Comparison of ENCODE assay signal across 25 cellular contexts in genomic region chr9:113661074-113661473, GRCh38.
"Had no signal": no experiment of that assay in that cellular context is flagged by ENCODE, and none has a peak within 500 bp of the region (broad histone marks: within the 10 kb centered on the region; RNA-seq: fewer than 3 reads in every experiment).

No MANE protein-coding gene starts in this region.

- ATAC-seq: activated CD4-positive, alpha-beta T cell treated with anti-CD3 and anti-CD28 coated beads for 36 hours; activated CD8-positive, alpha-beta memory T cell treated with anti-CD3 and anti-CD28 coated beads, Interleukin-2, amount 10 ng/mL, durations not matched to agents 7 days and 5 days; activated CD8-positive, alpha-beta T cell treated with anti-CD3 and anti-CD28 coated beads, Interleukin-2, amount 10 ng/mL, durations not matched to agents 7 days and 5 days; activated naive CD4-positive, alpha-beta T cell treated with anti-CD3 and anti-CD28 coated beads, Interleukin-2, amount 50 U/mL, for 72 hours; activated T-cell treated with anti-CD3 and anti-CD28 coated beads, Interleukin-2, amount 50 U/mL, for 4 hours; activated T-helper 17 cell treated with anti-CD3 and anti-CD28 coated beads, Interleukin-2, amount 50 U/mL, for 72 hours; esophagus mucosa had no signal

- H3K4me3 ChIP-seq: ascending aorta, breast epithelium, cardiac muscle cell, colonic mucosa had no signal

- H3K27ac ChIP-seq: ascending aorta, breast epithelium, cardiac muscle cell, colonic mucosa had no signal

- H3K36me3 ChIP-seq: ascending aorta, breast epithelium, cardiac muscle cell, colonic mucosa had no signal

- DNase-seq: activated CD4-positive, alpha-beta memory T cell treated with anti-CD3 and anti-CD28 coated beads for 36 hours; activated CD4-positive, alpha-beta T cell treated with anti-CD3 and anti-CD28 coated beads for 36 hours; activated CD4-positive, alpha-beta T cell treated with anti-CD3 and anti-CD28 coated beads, Interleukin-2, amount 10 ng/mL, durations not matched to agents 24 days and 14 days; activated CD4-positive, CD25-positive, alpha-beta regulatory T cell; activated CD4-positive, CD25-positive, alpha-beta regulatory T cell treated with anti-CD3 and anti-CD28 coated beads, Interleukin-2, amount 50 U/mL, for 72 hours; activated CD8-positive, alpha-beta memory T cell treated with anti-CD3 and anti-CD28 coated beads, Interleukin-2, amount 10 ng/mL, durations not matched to agents 7 days and 5 days; activated CD8-positive, alpha-beta T cell treated with anti-CD3 and anti-CD28 coated beads, Interleukin-2, amount 10 ng/mL, durations not matched to agents 7 days and 5 days; activated gamma-delta T cell; activated naive CD4-positive, alpha-beta T cell; activated naive CD4-positive, alpha-beta T cell treated with anti-CD3 and anti-CD28 coated beads, Interleukin-2, amount 10 ng/mL, durations not matched to agents 7 days and 5 days; activated naive CD8-positive, alpha-beta T cell treated with anti-CD3 and anti-CD28 coated beads, Interleukin-2, amount 10 ng/mL, durations not matched to agents 7 days and 5 days; activated T-cell treated with anti-CD3 and anti-CD28 coated beads, Interleukin-2, amount 50 U/mL, for 4 hours; central memory CD4-positive, alpha-beta T cell; cerebellar nuclear complex; colonic mucosa; effector CD8-positive, alpha-beta T cell; foreskin fibroblast; T-helper 2 cell had no signal

- H3K4me1 ChIP-seq: ascending aorta, breast epithelium, colonic mucosa had no signal

- H3K27me3 ChIP-seq: ascending aorta, breast epithelium, cardiac muscle cell, colonic mucosa had no signal

- H3K9me3 ChIP-seq: ascending aorta, breast epithelium, colonic mucosa had no signal

- FAIRE-seq: frontal cortex had no signal
